15 cellular contexts compared by ENCODE assay signal in the genomic region with DNA sequence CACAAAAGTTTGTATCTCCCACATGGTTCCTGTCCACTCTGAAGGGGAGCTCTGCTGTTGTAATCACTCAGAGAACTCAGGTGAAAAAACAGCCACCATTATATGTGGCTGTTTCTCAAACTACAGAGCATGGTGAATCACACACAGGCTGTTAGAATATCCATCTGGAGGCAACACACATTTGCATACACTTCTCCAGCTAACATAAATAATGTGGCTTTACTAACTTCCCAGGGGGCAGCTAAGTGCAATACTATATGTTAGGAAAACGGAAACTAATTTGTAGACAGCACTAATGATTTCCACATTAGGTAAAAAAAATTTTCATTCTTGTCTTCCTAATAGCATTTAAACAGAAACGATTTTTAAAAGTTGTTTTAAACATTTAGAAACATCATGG. TPM values are rescaled to one million over a fixed set of nuclear protein-coding genes. Genes with fewer than 3 reads are reported as not detected.
A peak's percentile ranks its signal among the peaks of the same experiment; 100 is the strongest.
DNase-seq lines count a peak whose midpoint lies in the region; ATAC-seq and TF ChIP-seq lines count a peak whose summit lies in the region.
"Had no signal": no experiment of that assay in that cellular context is flagged by ENCODE, and none has a peak within 500 bp of the region (broad histone marks: within the 10 kb centered on the region; RNA-seq: fewer than 3 reads in every experiment).

No MANE protein-coding gene starts in this region.

- no peak for TF ChIP-seq CTCF in PC-9 (conservative IDR thresholded peaks at IDR 0.05)
- TF ChIP-seq CTCF in epithelial cell of esophagus (IDR thresholded peaks at IDR 0.05; ENCODE audit: insufficient read depth, low read depth, low read length, missing control alignments) = no peak
- TF ChIP-seq CTCF in psoas muscle (IDR thresholded peaks at IDR 0.05) = no peak

- no peaks in the 10 kb centered on the region for H3K79me2 ChIP-seq in PC-9 (ENCODE audit: low read depth)

- no peaks in the 10 kb centered on the region for H4K20me1 ChIP-seq in PC-9 (ENCODE audit: insufficient read depth)

- H3K9me3 ChIP-seq in PC-9 (ENCODE audit: insufficient read depth, low read depth) (peaks cover 5% of the 10 kb centered on the region; the same call in 1 of the 2 replicates), psoas muscle (no peaks in the 10 kb centered on the region)
- H3K9me3 ChIP-seq: HAP-1 had no signal

- peak overlapping the region; percentile 12; the same call in 1 of the 2 replicates for H2AFZ ChIP-seq in PC-9

- no peaks in the 10 kb centered on the region for H3K9me2 ChIP-seq in PC-9 (ENCODE audit: insufficient read depth)

- ATAC-seq in psoas muscle = no peak
- ATAC-seq: Right ventricle myocardium inferior had no signal

- DNase-seq in Daoy (ENCODE audit: low read depth) = peak; percentile 24
- DNase-seq in PC-9 = no peak
- DNase-seq in epithelial cell of esophagus (ENCODE audit: low read depth) = peak; percentile 13
- DNase-seq in non-pigmented ciliary epithelial cell (ENCODE audit: low read depth) = peak; percentile 6
- DNase-seq in SIG-M5 treated with dmso at 0.1 percent for 504 hours (lab: John Stamatoyannopoulos, UW; ENCODE audit: unreplicated experiment) = no peak
- DNase-seq in NCI-H2081 treated with DMSO at 0.1 percent for 48 hours (lab: John Stamatoyannopoulos, UW) = no peak
- DNase-seq in psoas muscle = no peak
- DNase-seq: ACHN; CD8-positive, alpha-beta memory T cell; NCI-H146; NCI-H2227 treated with DMSO at 0.1 percent for 48 hours; NCI-H524 treated with DMSO at 0.1 percent for 48 hours had no signal

- H3K4me1 ChIP-seq in PC-9 (replicated peaks; ENCODE audit: insufficient read depth) = no peaks in the 10 kb centered on the region
- no peaks in the 10 kb centered on the region for H3K4me1 ChIP-seq in psoas muscle
- H3K4me1 ChIP-seq: HAP-1 had no signal

- no TSS peak for BruUV-seq in PC-9 (replicated peaks; lab: Mats Ljungman, UMichigan)

- CTCF ChIA-PET in PC-9 (lab: Charles Lee) = no interaction called here

- H3K4me3 ChIP-seq in PC-9 (no peak overlapping the region), epithelial cell of esophagus (ENCODE audit: low read length) (no peak overlapping the region), psoas muscle (no peak overlapping the region)
- H3K4me3 ChIP-seq: HAP-1 had no signal

- WGBS in psoas muscle, 3 donors = 42 to 45% (median 43%) methylated on average over 2 of the region's 2 CpGs

- H3K36me3 ChIP-seq in PC-9 (ENCODE audit: low read depth) (no peaks in the 10 kb centered on the region), psoas muscle (ENCODE audit: insufficient read depth in 1 of 2, low read depth in 1 of 2) (no peaks in the 10 kb centered on the region)
- H3K36me3 ChIP-seq: HAP-1 had no signal

- 0 out of 2 replicates have a peak, but pooled peaks cover 2% of the 10 kb centered on the region for H3F3A ChIP-seq in PC-9 (ENCODE audit: insufficient read depth, low read depth)

- no peak overlapping the region for H3K4me2 ChIP-seq in PC-9

- H3K27me3 ChIP-seq in PC-9 (ENCODE audit: insufficient read depth, low read depth) (no peaks in the 10 kb centered on the region), psoas muscle (ENCODE audit: insufficient read depth in 3 of 3, low read length in 2 of 3) (peaks cover 0 to under 1% (median 0%) of the 10 kb centered on the region in 3 donors)

- intact Hi-C loops in PC-9 (cut with micrococcal nuclease; ENCODE audit: unreplicated experiment) = no loop called here
- intact Hi-C loops in psoas muscle (cut with DNase I) = no loop called here

- POLR2A ChIA-PET in PC-9 (lab: Charles Lee; ENCODE audit: unreplicated experiment) = no interaction called here

- no peak overlapping the region for H3K27ac ChIP-seq in PC-9
- H3K27ac ChIP-seq in psoas muscle = no peak overlapping the region

RNA-seq across cellular contexts. Expression of a gene that starts 49.3 kb away (rescaled TPM):
- 1.8 and 2.9 TPM in 2 replicates for total RNA-seq in Daoy (2014; rRNA removed; shearing (Covaris generic))
- total RNA-seq in PC-9 (2021) = not detected in 2 replicates
- total RNA-seq in psoas muscle = 1 to 10 TPM in 3 of 4 donors, under 1 TPM in 1; 0.32 to 2.3 (median 1.1) TPM
- polyA plus RNA-seq in psoas muscle = under 1 TPM; 0.13 to 0.95 (median 0.32) TPM
- total RNA-seq: CD8-positive, alpha-beta memory T cell; HT-29 had no signal
- polyA plus RNA-seq: CD8-positive, alpha-beta memory T cell had no signal

Comparison
In these comparisons a context has a peak if more than half of its experiments do, and no peak if none do; other contexts are left out.
1. DNase-seq: peak in Daoy (single experiment), epithelial cell of esophagus (single experiment) and non-pigmented ciliary epithelial cell (single experiment); none in PC-9 (0 of 2), SIG-M5 treated with dmso at 0.1 percent for 504 hours (single experiment), NCI-H2081 treated with DMSO at 0.1 percent for 48 hours (single experiment) and psoas muscle (0 of 2).